ENCODE assay signal across 19 cellular contexts in genomic region chr11:97364047-97364446, GRCh38.
DNase-seq lines count a peak whose midpoint lies in the region; ATAC-seq and TF ChIP-seq lines count a peak whose summit lies in the region.
"Had no signal": no experiment of that assay in that cellular context is flagged by ENCODE, and none has a peak within 500 bp of the region (broad histone marks: within the 10 kb centered on the region; RNA-seq: fewer than 3 reads in every experiment).

No MANE protein-coding gene starts in this region.

- no peak for ATAC-seq in thoracic aorta (ENCODE audit: insufficient number of reproducible peaks, low FRiP score, low read depth)
- ATAC-seq in HG02610 (IDR thresholded peaks at IDR 0.05; ENCODE audit: unreplicated experiment) = no peak
- no peak for ATAC-seq in activated CD8-positive, alpha-beta T cell treated with anti-CD3 and anti-CD28 coated beads, Interleukin-2, amount 10 ng/mL, durations not matched to agents 7 days and 5 days

- peaks cover 16% of the 10 kb centered on the region for H3K9me3 Mint-ChIP-seq in activated CD8-positive, alpha-beta T cell treated with anti-CD3 and anti-CD28 coated beads, Interleukin-2, amount 10 ng/mL, durations not matched to agents 7 days and 5 days (ENCODE audit: insufficient read depth)

- CTCF ChIA-PET in activated CD8-positive, alpha-beta T cell treated with anti-CD3 and anti-CD28 coated beads, Interleukin-2, amount 10 ng/mL, durations not matched to agents 7 days and 5 days (lab: Charles Lee) = no interaction called here

- H3K4me3 ChIP-seq in cardiac fibroblast (replicated peaks in 1 of 2; ENCODE audit: low read depth in 2 of 2, low read length in 2 of 2) (no peak overlapping the region), thoracic aorta (peak overlapping the region; percentile 3)
- H3K4me3 ChIP-seq: esophagus squamous epithelium, hepatocyte, thyroid gland had no signal

- H3K27ac Mint-ChIP-seq in activated CD8-positive, alpha-beta T cell treated with anti-CD3 and anti-CD28 coated beads, Interleukin-2, amount 10 ng/mL, durations not matched to agents 7 days and 5 days = no peak overlapping the region

- H3K36me3 ChIP-seq in thoracic aorta = no peaks in the 10 kb centered on the region
- H3K36me3 ChIP-seq: esophagus squamous epithelium, thyroid gland had no signal

- no peak for TF ChIP-seq CTCF in cardiac fibroblast (IDR thresholded peaks at IDR 0.05; ENCODE audit: low read depth, low read length)
- no peak for TF ChIP-seq CTCF in thoracic aorta (IDR thresholded peaks at IDR 0.05)

- POLR2A ChIA-PET in activated CD8-positive, alpha-beta T cell treated with anti-CD3 and anti-CD28 coated beads, Interleukin-2, amount 10 ng/mL, durations not matched to agents 7 days and 5 days (lab: Charles Lee) = no interaction called here

- H3K4me3 Mint-ChIP-seq in activated CD8-positive, alpha-beta T cell treated with anti-CD3 and anti-CD28 coated beads, Interleukin-2, amount 10 ng/mL, durations not matched to agents 7 days and 5 days = no peak overlapping the region
- H3K4me3 Mint-ChIP-seq: neural crest cell had no signal

- peak overlapping the region in 1 of 2 donors; percentile 25 for H3K27ac ChIP-seq in thoracic aorta
- H3K27ac ChIP-seq: esophagus squamous epithelium, hepatocyte, thyroid gland had no signal

- peaks cover 6 to 25% of the 10 kb centered on the region in 2 donors for H3K4me1 ChIP-seq in thoracic aorta (ENCODE audit: control insufficient read depth in 1 of 2, low read depth in 2 of 2)
- H3K4me1 ChIP-seq: esophagus squamous epithelium, thyroid gland had no signal

- peaks cover 7% of the 10 kb centered on the region for H3K9me3 ChIP-seq in thoracic aorta
- H3K9me3 ChIP-seq: esophagus squamous epithelium, thyroid gland had no signal

- H3K4me1 Mint-ChIP-seq in activated CD8-positive, alpha-beta T cell treated with anti-CD3 and anti-CD28 coated beads, Interleukin-2, amount 10 ng/mL, durations not matched to agents 7 days and 5 days (ENCODE audit: low read depth) = no peaks in the 10 kb centered on the region
- H3K4me1 Mint-ChIP-seq: neural crest cell had no signal

- H3K27me3 ChIP-seq in thoracic aorta (replicated peaks; ENCODE audit: insufficient read depth) = no peaks in the 10 kb centered on the region
- H3K27me3 ChIP-seq: esophagus squamous epithelium, hepatocyte, thyroid gland had no signal

- no peaks in the 10 kb centered on the region for H3K36me3 Mint-ChIP-seq in activated CD8-positive, alpha-beta T cell treated with anti-CD3 and anti-CD28 coated beads, Interleukin-2, amount 10 ng/mL, durations not matched to agents 7 days and 5 days (ENCODE audit: low read depth)

- H3K27me3 Mint-ChIP-seq in activated CD8-positive, alpha-beta T cell treated with anti-CD3 and anti-CD28 coated beads, Interleukin-2, amount 10 ng/mL, durations not matched to agents 7 days and 5 days (ENCODE audit: low read depth) = no peaks in the 10 kb centered on the region

- DNase-seq in OCI-M1 (lab: John Stamatoyannopoulos, UW) = peak; percentile 5
- peak; percentile 52 to 75 for DNase-seq in cardiac fibroblast (ENCODE audit: low read depth in 2 of 2)
- DNase-seq in glomerular visceral epithelial cell (ENCODE audit: extremely low spot score) = peak; percentile 30
- DNase-seq in thoracic aorta (ENCODE audit: low spot score) = no peak
- DNase-seq in cerebellar cortex (ENCODE audit: low spot score) = no peak
- DNase-seq in activated CD8-positive, alpha-beta T cell treated with anti-CD3 and anti-CD28 coated beads, Interleukin-2, amount 10 ng/mL, durations not matched to agents 7 days and 5 days = no peak
- no peak for DNase-seq in islet precursor cell
- DNase-seq: activated CD4-positive, alpha-beta T cell treated with anti-CD3 and anti-CD28 coated beads for 1 hour; activated CD8-positive, alpha-beta memory T cell treated with anti-CD3 and anti-CD28 coated beads, Interleukin-2, amount 50 U/mL, for 4 hours; activated gamma-delta T cell; anterior cingulate cortex; C1 segment of cervical spinal cord; esophagus squamous epithelium; NCI-H1105; NCI-H526; thyroid gland had no signal

Comparison
In these comparisons a context has a peak if more than half of its experiments do, and no peak if none do; other contexts are left out.
1. DNase-seq: peak in OCI-M1 (single experiment), cardiac fibroblast (2 of 2) and glomerular visceral epithelial cell (single experiment); none in thoracic aorta (single experiment), cerebellar cortex (single experiment), activated CD8-positive, alpha-beta T cell treated with anti-CD3 and anti-CD28 coated beads, Interleukin-2, amount 10 ng/mL, durations not matched to agents 7 days and 5 days (single experiment) and islet precursor cell (single experiment).